Comparison of ENCODE assay signal across 8 cellular contexts in the genomic region with DNA sequence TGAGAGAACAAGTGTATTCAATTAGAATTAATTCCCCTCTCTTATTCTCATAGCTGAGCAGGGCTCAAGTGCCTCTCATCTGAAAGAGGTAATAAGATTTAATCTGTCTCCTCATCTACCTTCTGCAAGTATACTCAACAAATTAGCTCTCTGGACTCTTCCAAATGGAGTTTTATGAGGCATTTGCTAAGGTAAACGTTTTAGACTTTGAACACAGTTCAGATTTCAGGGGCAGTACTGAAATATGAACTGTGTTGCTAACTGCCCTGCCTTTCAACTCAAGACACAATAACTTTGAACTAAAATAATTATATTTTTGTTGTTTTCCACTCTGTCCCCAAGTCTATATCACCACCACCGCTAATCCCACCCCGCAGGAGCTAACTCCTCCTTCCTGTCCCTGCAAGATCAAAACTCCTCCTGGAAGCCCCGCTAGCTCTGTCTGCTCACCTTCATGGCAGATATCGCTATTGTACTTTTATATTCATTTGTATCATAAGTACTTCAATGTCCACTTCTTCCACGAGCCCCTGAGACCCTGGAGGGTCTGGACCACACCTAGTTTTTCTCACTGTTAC.
DNase-seq lines count a peak whose midpoint lies in the region; ATAC-seq and TF ChIP-seq lines count a peak whose summit lies in the region.
"Not testable (repeated sequence)": the region's sequence is repeated elsewhere in the genome, so short reads cannot be mapped to it uniquely, and the experiment has no call there.

No MANE protein-coding gene starts in this region.

- not testable (repeated sequence) for ATAC-seq in activated B cell treated with CpG ODN at 0.5 μM for 24 hours (ENCODE audit: low read depth); stimulated activated memory B cell treated with anti-CD40 and anti-IgM and Interleukin-4, amounts not matched to agents 10 μg/mL and 1 μg/mL and 100 μg/mL, for 72 hours

- not testable (repeated sequence) for H3F3A ChIP-seq in neural cell (ENCODE audit: insufficient read depth, low read length, poor library complexity, severe bottlenecking)

- not testable (repeated sequence) for H3K27ac ChIP-seq in HUES6 (ENCODE audit: low read depth, low read length); neural cell (ENCODE audit: low read length)

- not testable (repeated sequence) for H3K9me2 ChIP-seq in neural cell (ENCODE audit: insufficient read depth, low read length)

- TF ChIP-seq EP300 in neural cell (conservative IDR thresholded peaks at IDR 0.05; ENCODE audit: poor library complexity, severe bottlenecking), result not testable (repeated sequence)

- peaks cover 12% of the 10 kb centered on the region for H3K27me3 Mint-ChIP-seq in activated B cell treated with CpG ODN at 0.5 μM for 24 hours
- not testable (repeated sequence) for H3K27me3 Mint-ChIP-seq in stimulated activated memory B cell treated with anti-CD40 and anti-IgM and Interleukin-4, amounts not matched to agents 10 μg/mL and 1 μg/mL and 100 μg/mL, for 72 hours

- H3K4me3 Mint-ChIP-seq in activated B cell treated with CpG ODN at 0.5 μM for 24 hours, result peak overlapping the region; percentile 89
- H3K4me3 Mint-ChIP-seq in stimulated activated memory B cell treated with anti-CD40 and anti-IgM and Interleukin-4, amounts not matched to agents 10 μg/mL and 1 μg/mL and 100 μg/mL, for 72 hours, result peak overlapping the region; percentile 84

- H3K4me1 Mint-ChIP-seq in activated B cell treated with CpG ODN at 0.5 μM for 24 hours, result peaks cover 12% of the 10 kb centered on the region
- peaks cover 15% of the 10 kb centered on the region for H3K4me1 Mint-ChIP-seq in stimulated activated memory B cell treated with anti-CD40 and anti-IgM and Interleukin-4, amounts not matched to agents 10 μg/mL and 1 μg/mL and 100 μg/mL, for 72 hours

- H2AFZ ChIP-seq in neural cell (ENCODE audit: low read depth, low read length), result not testable (repeated sequence)

- H3K9ac ChIP-seq in HUES6 (ENCODE audit: low read length); neural cell (ENCODE audit: low read length): not testable (repeated sequence)

- not testable (repeated sequence) for H3K79me2 ChIP-seq in neural cell (replicated peaks; ENCODE audit: insufficient read depth, low read length)

- CTCF ChIA-PET in activated B cell treated with CpG ODN at 0.5 μM for 24 hours (lab: Charles Lee), result interaction anchor here (1.4 to 1.8 kb wide), 2 partner anchors 13 to 329 kb away, joined by 3 to 6 read pairs; no protein-coding TSS in a partner anchor

- POLR2A ChIA-PET in activated B cell treated with CpG ODN at 0.5 μM for 24 hours (lab: Charles Lee), result interaction anchor here (0.7 to 1.6 kb wide), 2 partner anchors 427 to 538 kb away, joined by 3 to 14 read pairs; partner anchors contain the start of gene WDR1

- H3K36me3 ChIP-seq in BE2C; HUES6 (ENCODE audit: control insufficient read depth, insufficient read depth, low read length); kidney epithelial cell (ENCODE audit: control insufficient read depth, insufficient read depth, low read length); neural cell (ENCODE audit: insufficient read depth, low read length): not testable (repeated sequence)

- in situ Hi-C loops in astrocyte of the spinal cord (cut with HindIII; ENCODE audit: low sequenced_read_pairs), result not testable (repeated sequence)

- H3K9me3 ChIP-seq in BE2C; HUES6 (ENCODE audit: control insufficient read depth, insufficient read depth, low read depth, low read length); neural cell (ENCODE audit: low read length): not testable (repeated sequence)

- not testable (repeated sequence) for TF ChIP-seq CTCF in BE2C (IDR thresholded peaks at IDR 0.05; ENCODE audit: low read depth, low read length); activated B cell treated with CpG ODN at 0.5 μM for 24 hours (IDR thresholded peaks at IDR 0.05); astrocyte of the spinal cord (IDR thresholded peaks at IDR 0.05; ENCODE audit: low read depth, low read length); epithelial cell of esophagus (IDR thresholded peaks at IDR 0.05; ENCODE audit: insufficient read depth, low read depth, low read length, missing control alignments); kidney epithelial cell (IDR thresholded peaks at IDR 0.05; ENCODE audit: insufficient read depth, low read length, poor library complexity, severe bottlenecking); neural cell (IDR thresholded peaks at IDR 0.05; ENCODE audit: poor library complexity, severe bottlenecking)

- not testable (repeated sequence) for H3K4me1 ChIP-seq in BE2C; HUES6 (ENCODE audit: control insufficient read depth, insufficient read depth, low read length)

- H3K9me3 Mint-ChIP-seq in activated B cell treated with CpG ODN at 0.5 μM for 24 hours; stimulated activated memory B cell treated with anti-CD40 and anti-IgM and Interleukin-4, amounts not matched to agents 10 μg/mL and 1 μg/mL and 100 μg/mL, for 72 hours: not testable (repeated sequence)

- H3K4me2 ChIP-seq in neural cell (ENCODE audit: low read length), result not testable (repeated sequence)

- not testable (repeated sequence) for DNase-seq in BE2C; activated B cell treated with CpG ODN at 0.5 μM for 24 hours; astrocyte of the spinal cord (ENCODE audit: low read depth, low spot score); epithelial cell of esophagus (ENCODE audit: low read depth); kidney epithelial cell (ENCODE audit: low read depth)

- TF ChIP-seq RAD21 in neural cell (conservative IDR thresholded peaks at IDR 0.05), result not testable (repeated sequence)

- peak overlapping the region; percentile 51 for H3K4me3 ChIP-seq in BE2C (ENCODE audit: low read depth, low read length)
- peak overlapping the region; percentile 69 for H3K4me3 ChIP-seq in HUES6 (ENCODE audit: low read depth, low read length)
- peak overlapping the region; percentile 26 for H3K4me3 ChIP-seq in astrocyte of the spinal cord (ENCODE audit: low read depth, low read length)
- H3K4me3 ChIP-seq in epithelial cell of esophagus (ENCODE audit: low read length), result peak overlapping the region; percentile 54
- H3K4me3 ChIP-seq in kidney epithelial cell (ENCODE audit: low read depth, low read length), result peak overlapping the region; percentile 53
- H3K4me3 ChIP-seq in neural cell (ENCODE audit: low read length), result peak overlapping the region; percentile 56

- H3K27me3 ChIP-seq in BE2C; HUES6 (ENCODE audit: control insufficient read depth, insufficient read depth, low read length); kidney epithelial cell (ENCODE audit: control insufficient read depth, insufficient read depth, low read length); neural cell (ENCODE audit: insufficient read depth, low read depth, low read length): not testable (repeated sequence)

- H3K27ac Mint-ChIP-seq in activated B cell treated with CpG ODN at 0.5 μM for 24 hours, result peak overlapping the region; percentile 85
- H3K27ac Mint-ChIP-seq in stimulated activated memory B cell treated with anti-CD40 and anti-IgM and Interleukin-4, amounts not matched to agents 10 μg/mL and 1 μg/mL and 100 μg/mL, for 72 hours, result not testable (repeated sequence)

- not testable (repeated sequence) for H3K36me3 Mint-ChIP-seq in activated B cell treated with CpG ODN at 0.5 μM for 24 hours (ENCODE audit: low read depth); stimulated activated memory B cell treated with anti-CD40 and anti-IgM and Interleukin-4, amounts not matched to agents 10 μg/mL and 1 μg/mL and 100 μg/mL, for 72 hours

- not testable (repeated sequence) for H4K20me1 ChIP-seq in neural cell (ENCODE audit: insufficient read depth)

- intact Hi-C loops in activated B cell treated with CpG ODN at 0.5 μM for 24 hours (cut with micrococcal nuclease), result loop anchor here (1.0 to 2.0 kb wide), 2 partner anchors 426 to 770 kb away; partner anchors contain the start of gene WDR1
